10 cellular contexts compared by ENCODE assay signal in genomic region chr12:54959291-54960018, GRCh38. TPM values are rescaled to one million over a fixed set of nuclear protein-coding genes. Genes with fewer than 3 reads are reported as not detected.
DNase-seq lines count a peak whose midpoint lies in the region; ATAC-seq, FAIRE-seq and TF ChIP-seq lines count a peak whose summit lies in the region.
"Had no signal": no experiment of that assay in that cellular context is flagged by ENCODE, and none has a peak within 500 bp of the region (broad histone marks: within the 10 kb centered on the region; RNA-seq: fewer than 3 reads in every experiment).

No MANE protein-coding gene starts in this region.

- H3K4me2 ChIP-seq in mesenchymal stem cell (ENCODE audit: low read length, poor library complexity, severe bottlenecking), result no peak overlapping the region

- no peak overlapping the region for H3K27ac ChIP-seq in left lung
- no peak overlapping the region for H3K27ac ChIP-seq in mesenchymal stem cell (ENCODE audit: low read length, poor library complexity, severe bottlenecking)

- H3K4me3 ChIP-seq in epithelial cell of esophagus (ENCODE audit: low read length) (no peak overlapping the region), left lung (no peak overlapping the region), mesenchymal stem cell (ENCODE audit: insufficient read depth in 1 of 2, low read depth in 1 of 2, low read length in 2 of 2) (no peak overlapping the region)

- H3K14ac ChIP-seq in mesenchymal stem cell (ENCODE audit: low read length in 2 of 2), result no peak overlapping the region

- no peak for TF ChIP-seq CTCF in epithelial cell of esophagus (IDR thresholded peaks at IDR 0.05; ENCODE audit: insufficient read depth, low read depth, low read length, missing control alignments)
- no peak for TF ChIP-seq CTCF in left lung (IDR thresholded peaks at IDR 0.05)

- FAIRE-seq in GM18507 (lab: Jason Lieb, UNC), result peak; percentile 75

- H3K23ac ChIP-seq in mesenchymal stem cell (ENCODE audit: low read length in 2 of 2), result no peak overlapping the region

- H3K4me1 ChIP-seq in left lung, result peaks cover 0 to 23% of the 10 kb centered on the region in 2 donors
- H3K4me1 ChIP-seq in mesenchymal stem cell (ENCODE audit: control insufficient read depth, insufficient read depth, low read depth, low read length), result no peaks in the 10 kb centered on the region

- no peak overlapping the region for H2BK120ac ChIP-seq in mesenchymal stem cell (ENCODE audit: low read depth, low read length)

- DNase-seq in GM18507 (ENCODE audit: extremely low spot score, insufficient read length, low read depth) (no peak), epithelial cell of esophagus (ENCODE audit: low read depth) (peak; percentile 35), left lung (no peak), mesenchymal stem cell (no peak), GM03348 (ENCODE audit: low spot score) (no peak)
- DNase-seq: GF-D8, T-helper 9 cell had no signal

- no peak overlapping the region for H2AK5ac ChIP-seq in mesenchymal stem cell (ENCODE audit: low read length, severe bottlenecking)

- H3K9ac ChIP-seq in mesenchymal stem cell (ENCODE audit: low read length), result no peak overlapping the region

- H2BK12ac ChIP-seq in mesenchymal stem cell (ENCODE audit: low read length in 2 of 2), result no peak overlapping the region

- 71% methylated on average over 8 of the region's 10 CpGs for WGBS in mesenchymal stem cell

- H4K8ac ChIP-seq in mesenchymal stem cell (ENCODE audit: low read length), result no peak overlapping the region

- intact Hi-C loops in left lung (cut with DNase I), result loop anchor here in 1 of 2 donors (10.0 kb wide), 2 partner anchors 105 to 235 kb away; partner anchors contain the start of gene MUCL1

- H3K18ac ChIP-seq in mesenchymal stem cell (ENCODE audit: low read depth in 1 of 2, low read length in 2 of 2), result no peak overlapping the region

- no peak overlapping the region for H2BK5ac ChIP-seq in mesenchymal stem cell (ENCODE audit: low read depth, low read length, poor library complexity, severe bottlenecking)

- H3K27me3 ChIP-seq in left lung (no peaks in the 10 kb centered on the region), mesenchymal stem cell (ENCODE audit: control insufficient read depth in 1 of 2, insufficient read depth in 1 of 2, low read length in 2 of 2) (peaks cover 0 to 19% of the 10 kb centered on the region in 2 experiments)

- no peak overlapping the region for H4K91ac ChIP-seq in mesenchymal stem cell (ENCODE audit: low read length)

- H3K4ac ChIP-seq in mesenchymal stem cell (ENCODE audit: low read depth in 1 of 2, low read length in 2 of 2), result no peak overlapping the region

- no peaks in the 10 kb centered on the region for H3K79me1 ChIP-seq in mesenchymal stem cell (replicated peaks; ENCODE audit: low read length, poor library complexity, severe bottlenecking)

- no peak overlapping the region for H2BK15ac ChIP-seq in mesenchymal stem cell (ENCODE audit: low read depth, poor library complexity, severe bottlenecking)

- H3K36me3 ChIP-seq in left lung (no peaks in the 10 kb centered on the region), mesenchymal stem cell (ENCODE audit: control insufficient read depth in 1 of 2, insufficient read depth in 2 of 2, low read depth in 1 of 2, low read length in 2 of 2) (no peaks in the 10 kb centered on the region)

- H3K9me3 ChIP-seq in left lung (no peaks in the 10 kb centered on the region), mesenchymal stem cell (ENCODE audit: control insufficient read depth, low read length) (no peaks in the 10 kb centered on the region)

- no peak overlapping the region for H2AFZ ChIP-seq in mesenchymal stem cell (ENCODE audit: low read depth, low read length)

- ATAC-seq in GM21390 (IDR thresholded peaks at IDR 0.05; ENCODE audit: unreplicated experiment) (peak; percentile 70), HG03432 (IDR thresholded peaks at IDR 0.05; ENCODE audit: unreplicated experiment) (peak; percentile 81), left lung (no peak), HG03521 (IDR thresholded peaks at IDR 0.05; ENCODE audit: unreplicated experiment) (no peak)

RNA-seq across cellular contexts. Expression of gene TESPA1, which starts 25.1 kb away (rescaled TPM):
- 1 to 10 TPM; 1.2 to 3.2 TPM for total RNA-seq in left lung
- polyA plus RNA-seq in mesenchymal stem cell (2013, experiment 1 of 2), result not detected
- not detected for polyA plus RNA-seq in mesenchymal stem cell (2013, experiment 2 of 2)

Comparison
In these comparisons a context has a peak if more than half of its experiments do, and no peak if none do; other contexts are left out.
1. ATAC-seq: peak in GM21390 (single experiment) and HG03432 (single experiment); none in left lung (single experiment) and HG03521 (single experiment).